1 cellular context compared by ENCODE assay signal in genomic region chr5:136811551-136811950, GRCh38.
TF ChIP-seq lines count a peak whose summit lies in the region.

No MANE protein-coding gene starts in this region.

TF ChIP-seq in GM23338, 12 proteins besides CTCF, POLR2A, EP300 and RAD21 (continued from another document):
- no peak for TF ChIP-seq REST (IDR thresholded peaks at IDR 0.05; ENCODE audit: unreplicated experiment)
